Comparison of ENCODE assay signal across 8 cellular contexts in genomic region chr22:46055176-46055850, GRCh38.
A peak's percentile ranks its signal among the peaks of the same experiment; 100 is the strongest.
DNase-seq lines count a peak whose midpoint lies in the region; ATAC-seq, FAIRE-seq and TF ChIP-seq lines count a peak whose summit lies in the region.

No MANE protein-coding gene starts in this region.

- in situ Hi-C loops in brain microvascular endothelial cell (cut with HindIII; ENCODE audit: low pct_ligation_motif_present, low sequenced_read_pairs) = no loop called here

- 28% methylated on average over 15 of the region's 16 CpGs for WGBS in A549 (ENCODE audit: missing lambda C conversion rate)

- H3K27me3 ChIP-seq in mucosa of stomach (ENCODE audit: control insufficient read depth, insufficient read depth, low read length) (no peaks in the 10 kb centered on the region), brain microvascular endothelial cell (replicated peaks) (no peaks in the 10 kb centered on the region)

- H3K4me3 ChIP-seq in A549 (peak overlapping the region; percentile 61), LNCaP clone FGC (ENCODE audit: low read depth, low read length) (peak overlapping the region; percentile 59), mucosa of stomach (ENCODE audit: low read length) (peak overlapping the region; percentile 71), brain microvascular endothelial cell (ENCODE audit: low read depth, low read length) (no peak overlapping the region)

- H3K9ac ChIP-seq in mucosa of stomach (ENCODE audit: low read length) = peak overlapping the region; percentile 80

- no peak for ATAC-seq in A549
- ATAC-seq in GM18861 (IDR thresholded peaks at IDR 0.05; ENCODE audit: unreplicated experiment) = no peak

- no peak for DNase-seq in A549 (ENCODE audit: low read depth in 1 of 2, low spot score in 1 of 2)
- no peak for DNase-seq in LNCaP clone FGC (ENCODE audit: low read depth)
- peak; percentile 57 for DNase-seq in chondrocyte (ENCODE audit: low spot score)
- DNase-seq in C1 segment of cervical spinal cord (lab: John Stamatoyannopoulos, UW) = no peak
- no peak for DNase-seq in kidney tubule cell (ENCODE audit: low spot score)
- DNase-seq in brain microvascular endothelial cell = no peak

- TF ChIP-seq POLR2A in A549 (IDR thresholded peaks at IDR 0.05; ENCODE audit: low read length) = no peak

- H3K27ac Mint-ChIP-seq in chondrocyte (ENCODE audit: unreplicated experiment) = no peak overlapping the region

- H3K9me3 ChIP-seq in A549 (no peaks in the 10 kb centered on the region), mucosa of stomach (ENCODE audit: control insufficient read depth, low read length) (no peaks in the 10 kb centered on the region)

- H3K4me2 ChIP-seq in A549 = peak overlapping the region; percentile 92

- H3K36me3 ChIP-seq in mucosa of stomach (ENCODE audit: control insufficient read depth, insufficient read depth, low read length) (peaks cover 3% of the 10 kb centered on the region), brain microvascular endothelial cell (replicated peaks) (no peaks in the 10 kb centered on the region)

- H3K4me1 Mint-ChIP-seq in chondrocyte (ENCODE audit: low read depth) = peaks cover 15% of the 10 kb centered on the region

- H3K36me3 Mint-ChIP-seq in chondrocyte (ENCODE audit: low read depth) = no peaks in the 10 kb centered on the region

- no peak overlapping the region for H3K4me3 Mint-ChIP-seq in chondrocyte (ENCODE audit: unreplicated experiment)

- no peaks in the 10 kb centered on the region for H3K9me3 Mint-ChIP-seq in chondrocyte (ENCODE audit: low read depth)

- POLR2A ChIA-PET in A549 (lab: Yijun Ruan, JAX) = interaction anchor here (4.4 kb wide), 1 partner anchor 14 kb away, joined by 39 read pairs; no protein-coding TSS in a partner anchor

- CTCF ChIA-PET in A549 (lab: Yijun Ruan, JAX) = interaction anchor here (0.9 to 8.1 kb wide), 6 partner anchors 10 to 61 kb away, joined by 3 to 48 read pairs (median 5); no protein-coding TSS in a partner anchor

- FAIRE-seq in A549 (lab: Jason Lieb, UNC) = no peak

- no peak for TF ChIP-seq EP300 in A549 (IDR thresholded peaks at IDR 0.05)

- no peaks in the 10 kb centered on the region for H3K27me3 Mint-ChIP-seq in chondrocyte (ENCODE audit: low read depth)

- H3K27ac ChIP-seq in A549 (peak overlapping the region; percentile 99), brain microvascular endothelial cell (no peak overlapping the region)

- TF ChIP-seq CTCF in A549 (IDR thresholded peaks at IDR 0.05) = no peak
- no peak for TF ChIP-seq CTCF in LNCaP clone FGC (IDR thresholded peaks at IDR 0.05; ENCODE audit: control insufficient read depth, extremely low read depth, insufficient read depth)
- no peak for TF ChIP-seq CTCF in chondrocyte (IDR thresholded peaks at IDR 0.05)
- no peak for TF ChIP-seq CTCF in brain microvascular endothelial cell (IDR thresholded peaks at IDR 0.05; ENCODE audit: low read depth, low read length, missing control alignments)

- H3K4me1 ChIP-seq in A549 = peaks cover 43% of the 10 kb centered on the region
- H3K4me1 ChIP-seq in mucosa of stomach (ENCODE audit: control insufficient read depth, insufficient read depth, low read length) = peaks cover 76% of the 10 kb centered on the region

- TF ChIP-seq RAD21 in A549 (conservative IDR thresholded peaks at IDR 0.05 in 1 of 2, IDR thresholded peaks at IDR 0.05 in 1 of 2) = no peak

TF ChIP-seq in A549, 52 proteins besides CTCF, POLR2A, EP300 and RAD21:
- TF ChIP-seq MAX (IDR thresholded peaks at IDR 0.05) (peak; percentile 46), ESRRA (IDR thresholded peaks at IDR 0.05; ENCODE audit: borderline replicate concordance, low read length) (no peak)
